Comparison of ENCODE assay signal across 8 cellular contexts in genomic region chr9:70888471-70888870, GRCh38.
"Had no signal": no experiment of that assay in that cellular context is flagged by ENCODE, and none has a peak within 500 bp of the region (broad histone marks: within the 10 kb centered on the region; RNA-seq: fewer than 3 reads in every experiment).

No MANE protein-coding gene starts in this region.

- FAIRE-seq: G401.6, GM12878, GM12891, GM12892, GM18507, GM19239 had no signal

- H3K4me3 ChIP-seq: GM12878 had no signal

- DNase-seq: GDM1, GF-D8 had no signal

- ATAC-seq: GM12878 had no signal
